1 cellular context compared by ENCODE assay signal in genomic region chr10:59175538-59176240, GRCh38.
TF ChIP-seq lines count a peak whose summit lies in the region.

No MANE protein-coding gene starts in this region.

TF ChIP-seq in HepG2, 621 proteins besides CTCF, POLR2A, EP300 and RAD21 (continued from another document):
- TF ChIP-seq ZNF83 (CRISPR knock-in tag; IDR thresholded peaks at IDR 0.05; ENCODE audit: borderline replicate concordance) (0 out of 2 replicates have a peak, but pooled peaks have one; percentile 63), ZNF7 (CRISPR knock-in tag; IDR thresholded peaks at IDR 0.05) (no peak), ZNF782 (CRISPR knock-in tag; IDR thresholded peaks at IDR 0.05; ENCODE audit: borderline replicate concordance) (peak; percentile 83; the same call in 1 of the 2 replicates), ARID2 (CRISPR knock-in tag; IDR thresholded peaks at IDR 0.05; ENCODE audit: borderline replicate concordance) (no peak), IRF9 (CRISPR knock-in tag; IDR thresholded peaks at IDR 0.05; ENCODE audit: borderline replicate concordance) (no peak), ZNF839 (CRISPR knock-in tag; IDR thresholded peaks at IDR 0.05; ENCODE audit: borderline replicate concordance) (no peak), DPF2 (CRISPR knock-in tag; IDR thresholded peaks at IDR 0.05; ENCODE audit: borderline replicate concordance, low read depth) (no peak)
